Comparison of ENCODE assay signal across 22 cellular contexts in genomic region chr7:34157137-34157536, GRCh38.
"Had no signal": no experiment of that assay in that cellular context is flagged by ENCODE, and none has a peak within 500 bp of the region (broad histone marks: within the 10 kb centered on the region; RNA-seq: fewer than 3 reads in every experiment).

No MANE protein-coding gene starts in this region.

- H3K27me3 ChIP-seq: neutrophil, transverse colon, uterus had no signal

- H3K27ac Mint-ChIP-seq: activated naive CD8-positive, alpha-beta T cell treated with anti-CD3 and anti-CD28 coated beads for 36 hours; immature natural killer cell; mesothelial cell of epicardium; natural killer cell treated with Interleukin-12 subunit alpha and Interleukin-12 subunit beta and Interleukin-15 and Interleukin-18, amount 100 ng/mL, for 72 hours had no signal

- H3K36me3 ChIP-seq: neutrophil, transverse colon, uterus had no signal

- H3K9me3 Mint-ChIP-seq: activated naive CD8-positive, alpha-beta T cell treated with anti-CD3 and anti-CD28 coated beads for 36 hours; central memory CD8-positive, alpha-beta T cell; mesothelial cell of epicardium had no signal

- H3K36me3 Mint-ChIP-seq: activated naive CD8-positive, alpha-beta T cell treated with anti-CD3 and anti-CD28 coated beads for 36 hours; immature natural killer cell; mesothelial cell of epicardium; natural killer cell treated with Interleukin-12 subunit alpha and Interleukin-12 subunit beta and Interleukin-15 and Interleukin-18, amount 100 ng/mL, for 72 hours had no signal

- H3K4me1 Mint-ChIP-seq: activated naive CD8-positive, alpha-beta T cell treated with anti-CD3 and anti-CD28 coated beads for 36 hours; central memory CD8-positive, alpha-beta T cell; immature natural killer cell had no signal

- H3K4me3 Mint-ChIP-seq: activated naive CD8-positive, alpha-beta T cell treated with anti-CD3 and anti-CD28 coated beads for 36 hours; central memory CD8-positive, alpha-beta T cell; immature natural killer cell; mesothelial cell of epicardium; natural killer cell treated with Interleukin-12 subunit alpha and Interleukin-12 subunit beta and Interleukin-15 and Interleukin-18, amount 100 ng/mL, for 72 hours had no signal

- H3K27ac ChIP-seq: neutrophil, transverse colon, uterus had no signal

- H3K27me3 Mint-ChIP-seq: activated naive CD8-positive, alpha-beta T cell treated with anti-CD3 and anti-CD28 coated beads for 36 hours; central memory CD8-positive, alpha-beta T cell; natural killer cell treated with Interleukin-12 subunit alpha and Interleukin-12 subunit beta and Interleukin-15 and Interleukin-18, amount 100 ng/mL, for 72 hours had no signal

- H3K9me3 ChIP-seq: neutrophil, transverse colon, uterus had no signal

- H3K4me3 ChIP-seq: lung, transverse colon, uterus had no signal

- ATAC-seq: stimulated activated naive CD8-positive, alpha-beta T cell treated with anti-CD3 and anti-CD28 coated beads, Interleukin-15, Interleukin-2, amounts not matched to agents 100 U/mL and 50 U/mL, for 24 hours had no signal

- DNase-seq: activated CD4-positive, alpha-beta T cell treated with anti-CD3 and anti-CD28 coated beads, Interleukin-2, amount 50 U/mL, for 1 hour; activated naive CD4-positive, alpha-beta T cell; activated naive CD8-positive, alpha-beta T cell treated with anti-CD3 and anti-CD28 coated beads for 36 hours; activated T-cell treated with anti-CD3 and anti-CD28 coated beads for 4 hours; amniotic stem cell; cortex of kidney; effector CD4-positive, alpha-beta T cell; immature natural killer cell; kidney glomerular epithelial cell; retina; stimulated activated CD4-positive, alpha-beta T cell treated with anti-CD3 and anti-CD28 coated beads, Interleukin-12 subunit alpha, Interleukin-12 subunit beta, amount 100 ng/mL, for 4 hours; stimulated activated CD4-positive, alpha-beta T cell treated with anti-CD3 and anti-CD28 coated beads, Interleukin-2, amount 100 ng/mL, for 24 hours; stimulated activated naive CD8-positive, alpha-beta T cell treated with anti-CD3 and anti-CD28 coated beads, Interleukin-15, Interleukin-2, amounts not matched to agents 100 U/mL and 50 U/mL, for 24 hours; T-helper 1 cell; T-helper 9 cell; transverse colon; uterus had no signal

- H3K4me1 ChIP-seq: transverse colon, uterus had no signal
